Comparison of ENCODE assay signal across 8 cellular contexts in the genomic region with DNA sequence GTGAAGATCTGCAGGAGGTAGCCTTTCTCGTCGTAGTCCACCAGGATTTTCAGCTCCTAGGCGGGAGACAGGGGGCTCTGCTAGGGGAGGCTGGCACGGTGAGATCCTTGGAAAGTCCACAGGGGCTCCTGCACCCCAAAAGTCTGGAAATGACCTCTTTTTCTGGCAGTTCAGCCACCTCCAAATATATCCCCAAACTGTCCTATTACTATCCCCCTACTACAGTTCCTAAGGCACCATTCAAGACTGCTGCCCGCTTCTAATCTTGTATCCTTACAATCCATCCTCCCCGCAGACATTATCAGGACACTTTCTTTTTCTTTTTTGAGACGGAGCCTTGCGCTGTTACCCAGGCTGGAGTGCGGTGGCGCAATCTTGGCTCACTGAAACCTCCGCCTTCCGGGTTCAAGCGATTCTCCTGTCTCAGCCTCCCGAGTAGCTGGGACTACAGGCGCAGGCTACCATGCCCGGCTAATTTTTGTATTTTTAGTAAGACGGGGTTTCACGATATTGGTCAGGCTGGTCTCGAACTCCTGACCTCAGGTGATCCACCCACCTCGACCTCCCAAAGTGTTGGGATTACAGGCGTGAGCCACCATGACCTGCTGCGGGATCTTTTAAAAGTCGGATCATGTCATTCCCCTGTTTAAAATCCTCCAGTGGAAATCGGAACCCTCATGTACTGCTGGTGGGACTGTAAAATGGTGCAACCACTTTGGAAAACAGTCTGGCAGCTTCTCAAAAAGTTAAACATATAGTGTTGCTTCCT. TPM values are rescaled to one million over a fixed set of nuclear protein-coding genes. Genes with fewer than 3 reads are reported as not detected.
A peak's percentile ranks its signal among the peaks of the same experiment; 100 is the strongest.
DNase-seq lines count a peak whose midpoint lies in the region; ATAC-seq and TF ChIP-seq lines count a peak whose summit lies in the region.

No MANE protein-coding gene starts in this region.

- no peaks in the 10 kb centered on the region for H3K9me3 Mint-ChIP-seq in activated T-cell treated with anti-CD3 and anti-CD28 coated beads, Interleukin-2, amount 50 U/mL, for 4 hours
- H3K9me3 Mint-ChIP-seq in activated naive CD4-positive, alpha-beta T cell treated with anti-CD3 and anti-CD28 coated beads, Interleukin-2, amount 50 U/mL, for 72 hours, result no peaks in the 10 kb centered on the region

- H3K27me3 Mint-ChIP-seq in activated T-cell treated with anti-CD3 and anti-CD28 coated beads, Interleukin-2, amount 50 U/mL, for 4 hours (ENCODE audit: low read depth), result no peaks in the 10 kb centered on the region

- H3K27ac ChIP-seq in right lobe of liver (peak overlapping the region in 2 of 3 donors; percentile 10 to 31), transverse colon (peak overlapping the region; percentile 75 to 80 (median 77)), adrenal gland (peak overlapping the region in 2 of 5 donors; percentile 43 to 62)

- in situ Hi-C loops in transverse colon (cut with MboI; ENCODE audit: low pct_ligation_motif_present in 1 of 4, low pct_unique_long_range_greater_than_20kb in 1 of 4, low sequenced_read_pairs in 3 of 4), result no loop called here

- H3K4me3 ChIP-seq in right lobe of liver, result peak overlapping the region; percentile 44 to 47 (median 46)
- peak overlapping the region; percentile 34 to 84 (median 44) for H3K4me3 ChIP-seq in transverse colon
- H3K4me3 ChIP-seq in adrenal gland, result peak overlapping the region in 2 of 4 donors; percentile 39 to 55

- H3K36me3 ChIP-seq in right lobe of liver, result peaks cover 0 to 65% (median 24%) of the 10 kb centered on the region in 4 donors
- H3K36me3 ChIP-seq in transverse colon, result no peaks in the 10 kb centered on the region
- no peaks in the 10 kb centered on the region for H3K36me3 ChIP-seq in adrenal gland (replicated peaks in 1 of 2)

- no peaks in the 10 kb centered on the region for H3K36me3 Mint-ChIP-seq in activated T-cell treated with anti-CD3 and anti-CD28 coated beads, Interleukin-2, amount 50 U/mL, for 4 hours (ENCODE audit: insufficient read depth)
- no peaks in the 10 kb centered on the region for H3K36me3 Mint-ChIP-seq in activated naive CD4-positive, alpha-beta T cell treated with anti-CD3 and anti-CD28 coated beads, Interleukin-2, amount 50 U/mL, for 72 hours

- DNase-seq in activated T-cell treated with anti-CD3 and anti-CD28 coated beads, Interleukin-2, amount 50 U/mL, for 4 hours, result no peak
- DNase-seq in activated T-cell treated with anti-CD3 and anti-CD28 coated beads, Interleukin-2, amount 50 U/mL, for 48 hours, result no peak
- no peak for DNase-seq in activated naive CD4-positive, alpha-beta T cell treated with anti-CD3 and anti-CD28 coated beads, Interleukin-2, amount 50 U/mL, for 72 hours (ENCODE audit: low spot score in 2 of 2)
- DNase-seq in right lobe of liver (no peak), transverse colon (no peak), adrenal gland (no peak), D341Med (ENCODE audit: low spot score) (no peak)

- TF ChIP-seq CTCF in right lobe of liver (IDR thresholded peaks at IDR 0.05), result no peak
- no peak for TF ChIP-seq CTCF in transverse colon (IDR thresholded peaks at IDR 0.05)
- TF ChIP-seq CTCF in adrenal gland (IDR thresholded peaks at IDR 0.05), result no peak

- no peak for ATAC-seq in activated T-cell treated with anti-CD3 and anti-CD28 coated beads, Interleukin-2, amount 50 U/mL, for 4 hours
- peak in 1 of 2 donors; percentile 1 for ATAC-seq in activated naive CD4-positive, alpha-beta T cell treated with anti-CD3 and anti-CD28 coated beads, Interleukin-2, amount 50 U/mL, for 72 hours
- ATAC-seq in right lobe of liver, result no peak
- ATAC-seq in HG02840 (IDR thresholded peaks at IDR 0.05; ENCODE audit: low FRiP score, unreplicated experiment), result no peak

- H3K4me1 Mint-ChIP-seq in activated T-cell treated with anti-CD3 and anti-CD28 coated beads, Interleukin-2, amount 50 U/mL, for 4 hours (ENCODE audit: low read depth), result peaks cover 12% of the 10 kb centered on the region

- peak overlapping the region; percentile 96 for H3K4me3 Mint-ChIP-seq in activated T-cell treated with anti-CD3 and anti-CD28 coated beads, Interleukin-2, amount 50 U/mL, for 4 hours

- H3K27ac Mint-ChIP-seq in activated naive CD4-positive, alpha-beta T cell treated with anti-CD3 and anti-CD28 coated beads, Interleukin-2, amount 50 U/mL, for 72 hours, result peak overlapping the region; percentile 93 to 95

- intact Hi-C loops in right lobe of liver (cut with DNase I) (loop anchor here in 1 of 2 donors (5.0 kb wide), 1 partner anchor 47 kb away; a partner anchor contains a TSS), transverse colon (cut with DNase I; ENCODE audit: low total_unique reads) (no loop called here), adrenal gland (cut with DNase I) (no loop called here)

- TF ChIP-seq EP300 in transverse colon (IDR thresholded peaks at IDR 0.05; ENCODE audit: low read depth), result no peak

- H3K9me3 ChIP-seq in right lobe of liver, result no peaks in the 10 kb centered on the region
- no peaks in the 10 kb centered on the region for H3K9me3 ChIP-seq in transverse colon
- no peaks in the 10 kb centered on the region for H3K9me3 ChIP-seq in adrenal gland (replicated peaks in 1 of 3)

- TF ChIP-seq POLR2A in right lobe of liver (IDR thresholded peaks at IDR 0.05) (no peak), transverse colon (IDR thresholded peaks at IDR 0.05) (no peak), adrenal gland (IDR thresholded peaks at IDR 0.05) (no peak)

- 74% methylated on average over 14 of the region's 24 CpGs for WGBS in right lobe of liver (ENCODE audit: insufficient coverage, low coverage, low lambda C conversion rate, missing lambda C conversion rate)
- 71 to 80% methylated on average over 17 to 24 of the region's 24 CpGs for WGBS in transverse colon (ENCODE audit: low coverage in 1 of 2), 2 donors
- 65 to 71% (median 68%) methylated on average over 20 to 24 of the region's 24 CpGs for WGBS in adrenal gland, 4 donors

- no peaks in the 10 kb centered on the region for H3K4me1 ChIP-seq in right lobe of liver
- H3K4me1 ChIP-seq in transverse colon, result peaks cover 0 to 13% (median 8%) of the 10 kb centered on the region in 4 donors
- peaks cover 6% of the 10 kb centered on the region in 2 donors for H3K4me1 ChIP-seq in adrenal gland (replicated peaks in 1 of 2)

- H3K27me3 ChIP-seq in right lobe of liver (no peaks in the 10 kb centered on the region), transverse colon (no peaks in the 10 kb centered on the region), adrenal gland (no peaks in the 10 kb centered on the region)

RNA-seq across cellular contexts. Expression of a gene that starts 18.5 kb away (rescaled TPM):
- under 1 TPM; 0.20 to 0.27 (median 0.26) TPM for total RNA-seq in activated T-cell treated with anti-CD3 and anti-CD28 coated beads, Interleukin-2, amount 50 U/mL, for 4 hours
- total RNA-seq in activated naive CD4-positive, alpha-beta T cell treated with anti-CD3 and anti-CD28 coated beads, Interleukin-2, amount 50 U/mL, for 72 hours, result under 1 TPM in 1 of 2 donors, not detected in 1; 0.16 TPM
- total RNA-seq in right lobe of liver, result 1,000 to 10,000 TPM in 4 of 6 experiments, 100 to 1,000 TPM in 2; 649 to 1,803 (median 1,080) TPM
- under 1 TPM in 1 of 4 donors, not detected in 3; 0.41 TPM for total RNA-seq in transverse colon
- 10 to 100 TPM in 2 of 8 donors, 1 to 10 TPM in 6; 1.6 to 13.0 (median 4.1) TPM for total RNA-seq in adrenal gland
- 1 to 10 TPM; 3.4 to 7.9 (median 4.4) TPM for polyA plus RNA-seq in adrenal gland

RNA-seq across cellular contexts. Expression of a gene that starts 36.4 kb away (rescaled TPM):
- total RNA-seq in activated T-cell treated with anti-CD3 and anti-CD28 coated beads, Interleukin-2, amount 50 U/mL, for 4 hours, result 10 to 100 TPM; 30.4 to 32.7 (median 31.7) TPM
- total RNA-seq in activated naive CD4-positive, alpha-beta T cell treated with anti-CD3 and anti-CD28 coated beads, Interleukin-2, amount 50 U/mL, for 72 hours, result 10 to 100 TPM; 13.8 to 16.7 TPM
- total RNA-seq in right lobe of liver (10 to 100 TPM in 3 of 6 experiments, 1 to 10 TPM in 3; 3.7 to 20.0 (median 9.3) TPM), transverse colon (10 to 100 TPM; 13.4 to 39.6 (median 15.2) TPM), adrenal gland (10 to 100 TPM in 7 of 8 donors, 1 to 10 TPM in 1; 5.3 to 25.9 (median 13.6) TPM)
- polyA plus RNA-seq in adrenal gland, result 10 to 100 TPM in 1 of 3 donors, 1 to 10 TPM in 2; 5.0 to 27.3 (median 9.0) TPM

RNA-seq across cellular contexts. Expression of a gene that starts 46.7 kb away (rescaled TPM):
- 10 to 100 TPM; 80.7 to 94.6 (median 85.8) TPM for total RNA-seq in activated T-cell treated with anti-CD3 and anti-CD28 coated beads, Interleukin-2, amount 50 U/mL, for 4 hours
- total RNA-seq in activated naive CD4-positive, alpha-beta T cell treated with anti-CD3 and anti-CD28 coated beads, Interleukin-2, amount 50 U/mL, for 72 hours, result 10 to 100 TPM; 95.3 to 96.2 TPM
- total RNA-seq in right lobe of liver (10 to 100 TPM in 2 of 6 experiments, 1 to 10 TPM in 4; 3.7 to 16.2 (median 5.0) TPM), transverse colon (100 to 1,000 TPM in 3 of 4 donors, 10 to 100 TPM in 1; 14.9 to 251 (median 150) TPM), adrenal gland (10 to 100 TPM in 7 of 8 donors, 1 to 10 TPM in 1; 7.7 to 49.5 (median 24.9) TPM)
- 10 to 100 TPM in 1 of 3 donors, 1 to 10 TPM in 2; 4.1 to 14.5 (median 9.3) TPM for polyA plus RNA-seq in adrenal gland

RNA-seq across cellular contexts. Expression of a gene that starts 48.4 kb away (rescaled TPM):
- 100 to 1,000 TPM in 2 of 3 donors, 10 to 100 TPM in 1; 97.7 to 106 (median 103) TPM for total RNA-seq in activated T-cell treated with anti-CD3 and anti-CD28 coated beads, Interleukin-2, amount 50 U/mL, for 4 hours
- total RNA-seq in activated naive CD4-positive, alpha-beta T cell treated with anti-CD3 and anti-CD28 coated beads, Interleukin-2, amount 50 U/mL, for 72 hours, result 10 to 100 TPM; 65.0 to 66.0 TPM
- 10 to 100 TPM; 20.0 to 56.4 (median 28.4) TPM for total RNA-seq in right lobe of liver
- total RNA-seq in transverse colon, result 10 to 100 TPM; 21.7 to 57.3 (median 46.2) TPM
- total RNA-seq in adrenal gland, result 100 to 1,000 TPM in 1 of 8 donors, 10 to 100 TPM in 7; 45.3 to 145 (median 57.3) TPM
- 10 to 100 TPM; 31.4 to 32.7 (median 31.5) TPM for polyA plus RNA-seq in adrenal gland

Comparison
In these comparisons a context has a peak if more than half of its experiments do, and no peak if none do; other contexts are left out.
1. RNA of a gene that starts 18.5 kb away (total RNA-seq): 649 to 1,803 TPM in right lobe of liver; 1.6 to 13.0 TPM in adrenal gland, 0.20 to 0.27 TPM in activated T-cell treated with anti-CD3 and anti-CD28 coated beads, Interleukin-2, amount 50 U/mL, for 4 hours, 0.16 TPM in activated naive CD4-positive, alpha-beta T cell treated with anti-CD3 and anti-CD28 coated beads, Interleukin-2, amount 50 U/mL, for 72 hours and 0.41 TPM in transverse colon; every median in the first group is over 10 times any median in the second.